ENCODE assay signal across 21 cellular contexts in the genomic region with DNA sequence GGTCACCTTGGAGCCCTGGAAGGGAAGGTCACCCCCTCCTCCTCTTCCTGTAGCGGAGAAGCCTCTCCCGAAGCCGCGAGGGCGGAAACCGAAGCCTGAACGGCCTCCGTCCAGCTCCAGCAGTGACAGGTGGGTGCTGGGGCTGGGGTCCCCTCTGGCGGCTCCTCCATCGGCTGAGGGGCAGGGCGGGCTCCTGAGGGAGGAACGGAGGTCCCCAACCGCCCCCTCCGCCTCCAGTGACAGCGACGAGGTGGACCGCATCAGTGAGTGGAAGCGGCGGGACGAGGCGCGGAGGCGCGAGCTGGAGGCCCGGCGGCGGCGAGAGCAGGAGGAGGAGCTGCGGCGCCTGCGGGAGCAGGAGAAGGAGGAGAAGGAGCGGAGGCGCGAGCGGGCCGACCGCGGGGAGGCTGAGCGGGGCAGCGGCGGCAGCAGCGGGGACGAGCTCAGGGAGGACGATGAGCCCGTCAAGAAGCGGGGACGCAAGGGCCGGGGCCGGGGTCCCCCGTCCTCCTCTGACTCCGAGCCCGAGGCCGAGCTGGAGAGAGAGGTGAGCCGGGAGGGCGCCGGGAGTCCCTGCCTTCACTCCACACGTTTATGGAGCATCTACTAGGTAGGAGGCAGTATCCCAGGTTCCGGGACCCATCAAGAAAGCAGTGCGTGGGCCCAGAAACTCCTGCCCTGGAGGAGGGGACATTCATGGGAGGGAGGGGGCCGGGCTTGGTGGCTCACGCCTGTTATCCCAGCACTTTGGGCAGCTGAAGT. TPM values are rescaled to one million over a fixed set of nuclear protein-coding genes. Genes with fewer than 3 reads are reported as not detected.
DNase-seq lines count a peak whose midpoint lies in the region; ATAC-seq, FAIRE-seq and TF ChIP-seq lines count a peak whose summit lies in the region.
"Had no signal": no experiment of that assay in that cellular context is flagged by ENCODE, and none has a peak within 500 bp of the region (broad histone marks: within the 10 kb centered on the region; RNA-seq: fewer than 3 reads in every experiment).

No MANE protein-coding gene starts in this region.

- no peaks in the 10 kb centered on the region for H3K4me1 Mint-ChIP-seq in MCF 10A (ENCODE audit: insufficient read depth, unreplicated experiment)
- no peaks in the 10 kb centered on the region for H3K4me1 Mint-ChIP-seq in osteocyte (ENCODE audit: unreplicated experiment)
- H3K4me1 Mint-ChIP-seq: CD8-positive, alpha-beta memory T cell had no signal

- no peak overlapping the region for H3K23ac ChIP-seq in mesendoderm (ENCODE audit: low read length)

- H3K9ac ChIP-seq in K562 (ENCODE audit: insufficient read depth in 1 of 2, low read depth in 2 of 2, low read length in 2 of 2): no peak overlapping the region
- H3K9ac ChIP-seq in mesendoderm (ENCODE audit: low read length): no peak overlapping the region
- H3K9ac ChIP-seq: BLaER1 treated with 17β-estradiol and CSF1 and Interleukin-3, amounts not matched to agents 10 nM and 100 nM; GM23248 had no signal

- H3K9me3 Mint-ChIP-seq in MCF 10A (ENCODE audit: unreplicated experiment): no peaks in the 10 kb centered on the region
- H3K9me3 Mint-ChIP-seq in osteocyte (ENCODE audit: unreplicated experiment): no peaks in the 10 kb centered on the region
- H3K9me3 Mint-ChIP-seq: CD8-positive, alpha-beta memory T cell had no signal

- H4K8ac ChIP-seq in mesendoderm (ENCODE audit: low read depth, low read length): no peak overlapping the region

- H3K18ac ChIP-seq in mesendoderm (ENCODE audit: low read length): no peak overlapping the region

- 95% methylated on average over 42 of the region's 61 CpGs for WGBS in K562 (ENCODE audit: insufficient coverage, low coverage, missing lambda C conversion rate)
- no CpG with 5 or more reads among the region's 61 CpGs for WGBS in mesendoderm (ENCODE audit: extremely low coverage, insufficient coverage, low lambda C conversion rate)

- H3K4me2 ChIP-seq in K562 (ENCODE audit: insufficient read depth, low read length): no peak overlapping the region
- no peak overlapping the region for H3K4me2 ChIP-seq in mesendoderm (ENCODE audit: low read length)
- H3K4me2 ChIP-seq: BLaER1 treated with 17β-estradiol and CSF1 and Interleukin-3, amounts not matched to agents 10 nM and 100 nM had no signal

- BruUV-seq in MCF 10A (replicated peaks; lab: Mats Ljungman, UMichigan): TSS peak; percentile 27
- TSS peak; percentile 71 for BruUV-seq in K562 (replicated peaks; lab: Mats Ljungman, UMichigan)

- TF ChIP-seq CTCF in MCF 10A (IDR thresholded peaks at IDR 0.05; ENCODE audit: unreplicated experiment) (no peak), breast epithelium (IDR thresholded peaks at IDR 0.05) (no peak), K562 (IDR thresholded peaks at IDR 0.05 in 2 of 3, conservative IDR thresholded peaks at IDR 0.05 in 1 of 3; ENCODE audit: insufficient read depth in 2 of 3, low read depth in 1 of 3, low read length in 3 of 3) (no peak), osteocyte (IDR thresholded peaks at IDR 0.05) (no peak)

- H3K9me3 ChIP-seq in breast epithelium (no peaks in the 10 kb centered on the region), K562 (replicated peaks; ENCODE audit: control insufficient read depth, insufficient read depth, low read depth, low read length) (peaks cover 3% of the 10 kb centered on the region; the same call in 1 of the 2 replicates)
- H3K9me3 ChIP-seq: BLaER1 treated with 17β-estradiol and CSF1 and Interleukin-3, amounts not matched to agents 10 nM and 100 nM; HAP-1 had no signal

- POLR2A ChIA-PET in MCF 10A (lab: Yijun Ruan, JAX) (interaction anchor here (0.8 kb wide), 1 partner anchor 31 kb away, joined by 3 read pairs; no protein-coding TSS in a partner anchor), K562 (lab: Yijun Ruan, JAX) (interaction anchor here (0.6 kb wide), 1 partner anchor 14 kb away, joined by 4 read pairs; no protein-coding TSS in a partner anchor)

- H3K4ac ChIP-seq in mesendoderm (ENCODE audit: low read depth, low read length): no peak overlapping the region

- H2AFZ ChIP-seq in K562 (ENCODE audit: low read depth, low read length): no peak overlapping the region
- H2AFZ ChIP-seq: GM23248 had no signal

- FAIRE-seq in K562 (lab: Jason Lieb, UNC): no peak
- FAIRE-seq: GM12892 had no signal

- no peak overlapping the region for H2BK5ac ChIP-seq in mesendoderm (ENCODE audit: low read length)

- TF ChIP-seq POLR2A in breast epithelium (IDR thresholded peaks at IDR 0.05) (no peak), K562 (conservative IDR thresholded peaks at IDR 0.05) (no peak)

- DNase-seq in MCF 10A (ENCODE audit: unreplicated experiment) (no peak), breast epithelium (ENCODE audit: low spot score in 2 of 2) (no peak), K562 (ENCODE audit: extremely low read depth in 1 of 4, low spot score in 3 of 4) (no peak), osteocyte (ENCODE audit: extremely low spot score, unreplicated experiment) (peak; percentile 84), mesendoderm (no peak)
- DNase-seq: ACHN; Calu3; CD8-positive, alpha-beta memory T cell; DMS153; GM23248; KBM-7; NCI-H1092; NCI-H1436 treated with DMSO at 0.1 percent for 48 hours; NCI-H1930 had no signal

- no peaks in the 10 kb centered on the region for H3K36me3 ChIP-seq in breast epithelium
- H3K36me3 ChIP-seq in K562 (ENCODE audit: control insufficient read depth, insufficient read depth, low read length): peaks cover 71% of the 10 kb centered on the region
- H3K36me3 ChIP-seq in mesendoderm (ENCODE audit: control insufficient read depth, insufficient read depth, low read length): peaks cover 14% of the 10 kb centered on the region

- H3K27ac ChIP-seq in breast epithelium: no peak overlapping the region
- H3K27ac ChIP-seq in K562 (ENCODE audit: extremely low read depth, low read depth, low read length): no peak overlapping the region
- H3K27ac ChIP-seq in mesendoderm (ENCODE audit: low read depth, low read length): no peak overlapping the region
- H3K27ac ChIP-seq: 22Rv1; BLaER1 treated with 17β-estradiol and CSF1 and Interleukin-3, amounts not matched to agents 10 nM and 100 nM; GM23248 had no signal

- intact Hi-C loops in MCF 10A (cut with micrococcal nuclease) (no loop called here), breast epithelium (cut with DNase I; ENCODE audit: low total_unique reads) (no loop called here), K562 (cut with micrococcal nuclease) (no loop called here)

- no peak overlapping the region for H2AK5ac ChIP-seq in mesendoderm (ENCODE audit: low read length)

- H3K36me3 Mint-ChIP-seq in MCF 10A (ENCODE audit: insufficient read depth, unreplicated experiment) (peaks cover 33% of the 10 kb centered on the region), osteocyte (ENCODE audit: unreplicated experiment) (peaks cover 12% of the 10 kb centered on the region)

- H3K27ac Mint-ChIP-seq in MCF 10A (ENCODE audit: low read depth, unreplicated experiment) (no peak overlapping the region), osteocyte (ENCODE audit: unreplicated experiment) (no peak overlapping the region)
- H3K27ac Mint-ChIP-seq: CD8-positive, alpha-beta memory T cell had no signal

- H2BK15ac ChIP-seq in mesendoderm (replicated peaks; ENCODE audit: low read depth): no peak overlapping the region

- CTCF ChIA-PET in MCF 10A (lab: Yijun Ruan, JAX): interaction anchor here (0.8 kb wide), 1 partner anchor 67 kb away, joined by 3 read pairs; no protein-coding TSS in a partner anchor
- CTCF ChIA-PET in K562 (lab: Yijun Ruan, JAX; ENCODE audit: low intra/inter-chr PET ratio): no interaction called here

- H2BK120ac ChIP-seq in mesendoderm (ENCODE audit: low read depth, low read length): no peak overlapping the region

- H3K27me3 ChIP-seq in breast epithelium (no peaks in the 10 kb centered on the region), K562 (ENCODE audit: control insufficient read depth in 2 of 2, insufficient read depth in 2 of 2, low read length in 2 of 2) (no peaks in the 10 kb centered on the region), mesendoderm (ENCODE audit: insufficient read depth, low read length, poor library complexity) (no peaks in the 10 kb centered on the region)
- H3K27me3 ChIP-seq: BLaER1 treated with 17β-estradiol and CSF1 and Interleukin-3, amounts not matched to agents 10 nM and 100 nM had no signal

- H3K9me1 ChIP-seq in K562 (ENCODE audit: control insufficient read depth, insufficient read depth, low read length): no peaks in the 10 kb centered on the region

- H3K4me3 ChIP-seq in breast epithelium: no peak overlapping the region
- no peak overlapping the region for H3K4me3 ChIP-seq in K562
- no peak overlapping the region for H3K4me3 ChIP-seq in mesendoderm (ENCODE audit: low read length)
- H3K4me3 ChIP-seq: BLaER1 treated with 17β-estradiol and CSF1 and Interleukin-3, amounts not matched to agents 10 nM and 100 nM; GM23248; HAP-1 had no signal

- H4K5ac ChIP-seq in mesendoderm (ENCODE audit: low read length): no peak overlapping the region

- H3K4me1 ChIP-seq in breast epithelium (no peaks in the 10 kb centered on the region), K562 (replicated peaks in 1 of 2; ENCODE audit: control insufficient read depth in 2 of 2, insufficient read depth in 2 of 2, low read length in 2 of 2) (peaks cover 0 to 9% of the 10 kb centered on the region in 2 experiments; a peak in 1 of 5 replicates), mesendoderm (ENCODE audit: control insufficient read depth, low read depth, low read length) (no peaks in the 10 kb centered on the region)
- H3K4me1 ChIP-seq: BLaER1 treated with 17β-estradiol and CSF1 and Interleukin-3, amounts not matched to agents 10 nM and 100 nM; HAP-1 had no signal

- no peak for TF ChIP-seq RAD21 in K562 (CRISPR knock-in tag; conservative IDR thresholded peaks at IDR 0.05 in 1 of 2, IDR thresholded peaks at IDR 0.05 in 1 of 2)

- H4K20me1 ChIP-seq in K562 (replicated peaks; ENCODE audit: control insufficient read depth, insufficient read depth, low read length): no peaks in the 10 kb centered on the region

- no peak for TF ChIP-seq EP300 in K562 (IDR thresholded peaks at IDR 0.05; ENCODE audit: low read length)

- in situ Hi-C loops in K562 (cut with MboI): no loop called here

- H3K27me3 Mint-ChIP-seq in MCF 10A (ENCODE audit: insufficient read depth, unreplicated experiment) (no peaks in the 10 kb centered on the region), osteocyte (ENCODE audit: unreplicated experiment) (no peaks in the 10 kb centered on the region)
- H3K27me3 Mint-ChIP-seq: CD8-positive, alpha-beta memory T cell had no signal

- H3K79me2 ChIP-seq in K562 (ENCODE audit: control insufficient read depth, insufficient read depth, low read length): no peaks in the 10 kb centered on the region
- no peaks in the 10 kb centered on the region for H3K79me2 ChIP-seq in mesendoderm (ENCODE audit: control insufficient read depth, insufficient read depth, low read length)

- H3K56ac ChIP-seq in mesendoderm (ENCODE audit: low read length): no peak overlapping the region

- H3K4me3 Mint-ChIP-seq in MCF 10A (ENCODE audit: unreplicated experiment) (no peak overlapping the region), osteocyte (ENCODE audit: unreplicated experiment) (no peak overlapping the region)
- H3K4me3 Mint-ChIP-seq: CD8-positive, alpha-beta memory T cell had no signal

- ATAC-seq in K562: no peak
- no peak for ATAC-seq in GM19351 (IDR thresholded peaks at IDR 0.05; ENCODE audit: unreplicated experiment)

- peaks cover 2% of the 10 kb centered on the region for H3K79me1 ChIP-seq in mesendoderm (ENCODE audit: low read length)

RNA-seq across cellular contexts. Expression of gene HDGFL2, which starts 22.0 kb away (rescaled TPM):
- total RNA-seq in MCF 10A (2022) (46.3 and 53.8 TPM in 2 replicates), breast epithelium (10 to 100 TPM; 33.0 to 34.1 (median 33.1) TPM), K562 (2014; rRNA removed) (48.7 and 61.7 TPM in 2 replicates), K562 (2014; rRNA removed; fragmentation: Illumina TruSeq; extraction: Trizol) (10.7 and 12.3 TPM in 2 replicates), K562 (2015; rRNA removed; fragmentation: Illumina TruSeq; extraction: Trizol) (27.9 and 29.4 TPM in 2 replicates), K562 (2021) (39.7 and 45.9 TPM in 2 replicates), osteocyte (59.8 and 68.8 TPM in 2 replicates)
- total RNA-seq in K562 (2011; cell fraction: chromatin; rRNA removed; ENCODE audit: low replicate concordance): 18.0 and 40.2 TPM in 2 replicates
- 25.8 and 27.2 TPM in 2 replicates for total RNA-seq in K562 (2011; cell fraction: nucleolus; rRNA removed)
- total RNA-seq in K562 (2011; cell fraction: nucleoplasm; rRNA removed): 18.5 and 20.0 TPM in 2 replicates
- polyA plus RNA-seq in K562 (2011; rRNA removed) (14.3 and 21.1 TPM in 2 replicates), K562 (2014; fragmentation: Illumina TruSeq; extraction: Trizol) (16.0 and 27.4 TPM in 2 replicates), K562 (2014; fragmentation: Nextera tagmentation; extraction: Ambion mirVana) (under 1 TPM; 0.13 to 0.21 TPM), K562 (2014; rRNA removed) (39.7 and 50.8 TPM in 2 replicates)
- polyA plus RNA-seq in K562 (2011; cell fraction: cytosol; rRNA removed): 10.7 and 15.1 TPM in 2 replicates
- 32.8 and 44.3 TPM in 2 replicates for polyA plus RNA-seq in K562 (2011; cell fraction: nucleus; rRNA removed)
- polyA plus RNA-seq in K562 (2012): 29.5 and 31.2 TPM in 2 replicates
- 9.0 and 10.3 TPM in 2 replicates for polyA minus RNA-seq in K562 (2011; rRNA and poly(A)+ RNA removed)
- polyA minus RNA-seq in K562 (2011; cell fraction: cytosol; rRNA and poly(A)+ RNA removed): 14.8 and 23.0 TPM in 2 replicates
- polyA minus RNA-seq in K562 (2011; cell fraction: nucleus; rRNA and poly(A)+ RNA removed): 6.3 and 9.2 TPM in 2 replicates
- 54.7 TPM for polyA plus RNA-seq in mesendoderm (2013, experiment 1 of 2)
- 55.7 TPM for polyA plus RNA-seq in mesendoderm (2013, experiment 2 of 2)

RNA-seq across cellular contexts. Expression of gene PLIN4, which starts 24.2 kb away (rescaled TPM):
- 1.4 and 1.8 TPM in 2 replicates for total RNA-seq in MCF 10A (2022)
- 100 to 1,000 TPM in 2 of 3 donors, 10 to 100 TPM in 1; 50.1 to 629 (median 213) TPM for total RNA-seq in breast epithelium
- 1.0 and 3.0 TPM in 2 replicates for total RNA-seq in K562 (2011; cell fraction: chromatin; rRNA removed; ENCODE audit: low replicate concordance)
- 0.92 and 1.2 TPM in 2 replicates for total RNA-seq in K562 (2011; cell fraction: nucleolus; rRNA removed)
- 0.53 and 0.81 TPM in 2 replicates for total RNA-seq in K562 (2011; cell fraction: nucleoplasm; rRNA removed)
- total RNA-seq in K562 (2014; rRNA removed): 0.08 and 0.14 TPM in 2 replicates
- total RNA-seq in K562 (2014; rRNA removed; fragmentation: Illumina TruSeq; extraction: Trizol): 0.04 TPM in 1 of 2 replicates, not detected in the other
- 0.04 TPM in 1 of 2 replicates, not detected in the other for total RNA-seq in K562 (2015; rRNA removed; fragmentation: Illumina TruSeq; extraction: Trizol)
- 0.09 TPM in 2 replicates for total RNA-seq in K562 (2021)
- 0.06 and 0.12 TPM in 2 replicates for polyA plus RNA-seq in K562 (2011; rRNA removed)
- polyA plus RNA-seq in K562 (2011; cell fraction: cytosol; rRNA removed): 0.06 and 0.15 TPM in 2 replicates
- 0.41 and 0.92 TPM in 2 replicates for polyA plus RNA-seq in K562 (2011; cell fraction: nucleus; rRNA removed)
- polyA plus RNA-seq in K562 (2012): 0.10 and 0.17 TPM in 2 replicates
- polyA plus RNA-seq in K562 (2014; fragmentation: Illumina TruSeq; extraction: Trizol): 0.04 and 0.08 TPM in 2 replicates
- polyA plus RNA-seq in K562 (2014; fragmentation: Nextera tagmentation; extraction: Ambion mirVana): not detected
- polyA plus RNA-seq in K562 (2014; rRNA removed): 0.07 and 0.16 TPM in 2 replicates
- 0.07 TPM in 1 of 2 replicates, not detected in the other for polyA minus RNA-seq in K562 (2011; rRNA and poly(A)+ RNA removed)
- polyA minus RNA-seq in K562 (2011; cell fraction: cytosol; rRNA and poly(A)+ RNA removed): not detected in 2 replicates
- 0.11 and 0.13 TPM in 2 replicates for polyA minus RNA-seq in K562 (2011; cell fraction: nucleus; rRNA and poly(A)+ RNA removed)
- not detected in 2 replicates for total RNA-seq in osteocyte
- polyA plus RNA-seq in mesendoderm (2013, experiment 1 of 2): 0.01 TPM
- 0.04 TPM for polyA plus RNA-seq in mesendoderm (2013, experiment 2 of 2)
- total RNA-seq: GM23248 had no signal

RNA-seq across cellular contexts. Expression of gene UBXN6, which starts 36.5 kb away (rescaled TPM):
- total RNA-seq in MCF 10A (2022) (94.8 and 110 TPM in 2 replicates), breast epithelium (100 to 1,000 TPM in 1 of 3 donors, 10 to 100 TPM in 2; 72.9 to 139 (median 91.1) TPM), K562 (2014; rRNA removed) (49.7 and 63.6 TPM in 2 replicates), K562 (2014; rRNA removed; fragmentation: Illumina TruSeq; extraction: Trizol) (8.6 and 11.0 TPM in 2 replicates), K562 (2015; rRNA removed; fragmentation: Illumina TruSeq; extraction: Trizol) (29.5 and 33.1 TPM in 2 replicates), K562 (2021) (80.8 and 90.2 TPM in 2 replicates), osteocyte (96.8 and 106 TPM in 2 replicates)
- total RNA-seq in K562 (2011; cell fraction: chromatin; rRNA removed; ENCODE audit: low replicate concordance): 23.2 and 58.0 TPM in 2 replicates
- total RNA-seq in K562 (2011; cell fraction: nucleolus; rRNA removed): 57.5 and 64.5 TPM in 2 replicates
- 32.2 and 37.0 TPM in 2 replicates for total RNA-seq in K562 (2011; cell fraction: nucleoplasm; rRNA removed)
- polyA plus RNA-seq in K562 (2011; rRNA removed) (38.2 and 51.7 TPM in 2 replicates), K562 (2014; fragmentation: Illumina TruSeq; extraction: Trizol) (17.5 and 45.2 TPM in 2 replicates), K562 (2014; fragmentation: Nextera tagmentation; extraction: Ambion mirVana) (1 to 10 TPM in 1 of 2 experiments, under 1 TPM in 1; 0.48 to 1.8 TPM), K562 (2014; rRNA removed) (59.4 and 59.7 TPM in 2 replicates)
- polyA plus RNA-seq in K562 (2011; cell fraction: cytosol; rRNA removed): 58.6 and 121 TPM in 2 replicates
- 54.4 and 74.2 TPM in 2 replicates for polyA plus RNA-seq in K562 (2011; cell fraction: nucleus; rRNA removed)
- polyA plus RNA-seq in K562 (2012): 56.8 and 86.6 TPM in 2 replicates
- 17.1 and 20.7 TPM in 2 replicates for polyA minus RNA-seq in K562 (2011; rRNA and poly(A)+ RNA removed)
- polyA minus RNA-seq in K562 (2011; cell fraction: cytosol; rRNA and poly(A)+ RNA removed): 32.3 and 41.4 TPM in 2 replicates
- polyA minus RNA-seq in K562 (2011; cell fraction: nucleus; rRNA and poly(A)+ RNA removed): 14.9 and 15.9 TPM in 2 replicates
- polyA plus RNA-seq in mesendoderm (2013, experiment 1 of 2): 29.1 TPM
- 28.3 TPM for polyA plus RNA-seq in mesendoderm (2013, experiment 2 of 2)

RNA-seq across cellular contexts. Expression of gene PLIN5, which starts 40.9 kb away (rescaled TPM):
- not detected in 2 replicates for total RNA-seq in MCF 10A (2022)
- 10 to 100 TPM; 10.4 to 26.2 (median 15.4) TPM for total RNA-seq in breast epithelium
- 8.0 and 24.6 TPM in 2 replicates for total RNA-seq in K562 (2011; cell fraction: chromatin; rRNA removed; ENCODE audit: low replicate concordance)
- 11.3 and 12.8 TPM in 2 replicates for total RNA-seq in K562 (2011; cell fraction: nucleolus; rRNA removed)
- total RNA-seq in K562 (2011; cell fraction: nucleoplasm; rRNA removed): 10.8 and 12.9 TPM in 2 replicates
- 0.50 and 0.86 TPM in 2 replicates for total RNA-seq in K562 (2014; rRNA removed)
- total RNA-seq in K562 (2014; rRNA removed; fragmentation: Illumina TruSeq; extraction: Trizol): 0.15 and 0.26 TPM in 2 replicates
- 0.07 TPM in 1 of 2 replicates, not detected in the other for total RNA-seq in K562 (2015; rRNA removed; fragmentation: Illumina TruSeq; extraction: Trizol)
- total RNA-seq in K562 (2021): 1.3 TPM in 2 replicates
- 1.3 and 1.6 TPM in 2 replicates for polyA plus RNA-seq in K562 (2011; rRNA removed)
- 1.0 and 1.3 TPM in 2 replicates for polyA plus RNA-seq in K562 (2011; cell fraction: cytosol; rRNA removed)
- polyA plus RNA-seq in K562 (2011; cell fraction: nucleus; rRNA removed): 3.6 and 9.2 TPM in 2 replicates
- 0.50 and 0.51 TPM in 2 replicates for polyA plus RNA-seq in K562 (2012)
- polyA plus RNA-seq in K562 (2014; fragmentation: Illumina TruSeq; extraction: Trizol): 0.54 and 0.62 TPM in 2 replicates
- under 1 TPM; 0.04 TPM for polyA plus RNA-seq in K562 (2014; fragmentation: Nextera tagmentation; extraction: Ambion mirVana)
- polyA plus RNA-seq in K562 (2014; rRNA removed): 0.85 and 0.94 TPM in 2 replicates
- polyA minus RNA-seq in K562 (2011; rRNA and poly(A)+ RNA removed): 0.81 and 1.5 TPM in 2 replicates
- 0.95 TPM in 1 of 2 replicates, not detected in the other for polyA minus RNA-seq in K562 (2011; cell fraction: cytosol; rRNA and poly(A)+ RNA removed)
- 2.0 and 2.8 TPM in 2 replicates for polyA minus RNA-seq in K562 (2011; cell fraction: nucleus; rRNA and poly(A)+ RNA removed)
- not detected in 2 replicates for total RNA-seq in osteocyte
- polyA plus RNA-seq in mesendoderm (2013, experiment 1 of 2): 0.14 TPM
- 0.24 TPM for polyA plus RNA-seq in mesendoderm (2013, experiment 2 of 2)
- total RNA-seq: CD8-positive, alpha-beta memory T cell; GM23248; NCI-H460; SK-MEL-5 had no signal
- polyA plus RNA-seq: GM23248 had no signal

RNA-seq across cellular contexts. Expression of gene LRG1, which starts 45.7 kb away (rescaled TPM):
- 0.33 and 0.56 TPM in 2 replicates for total RNA-seq in MCF 10A (2022)
- total RNA-seq in breast epithelium: 10 to 100 TPM in 1 of 3 donors, 1 to 10 TPM in 1, under 1 TPM in 1; 0.64 to 14.7 (median 5.7) TPM
- total RNA-seq in K562 (2011; cell fraction: chromatin; rRNA removed; ENCODE audit: low replicate concordance): 5.0 and 14.6 TPM in 2 replicates
- total RNA-seq in K562 (2011; cell fraction: nucleolus; rRNA removed): 18.2 and 23.3 TPM in 2 replicates
- 12.4 and 14.4 TPM in 2 replicates for total RNA-seq in K562 (2011; cell fraction: nucleoplasm; rRNA removed)
- 8.4 and 10.6 TPM in 2 replicates for total RNA-seq in K562 (2014; rRNA removed)
- 3.8 and 4.6 TPM in 2 replicates for total RNA-seq in K562 (2014; rRNA removed; fragmentation: Illumina TruSeq; extraction: Trizol)
- 9.4 and 9.5 TPM in 2 replicates for total RNA-seq in K562 (2015; rRNA removed; fragmentation: Illumina TruSeq; extraction: Trizol)
- 11.5 and 11.7 TPM in 2 replicates for total RNA-seq in K562 (2021)
- polyA plus RNA-seq in K562 (2011; rRNA removed): 10.9 and 11.9 TPM in 2 replicates
- 15.4 and 23.9 TPM in 2 replicates for polyA plus RNA-seq in K562 (2011; cell fraction: cytosol; rRNA removed)
- 2.7 and 3.4 TPM in 2 replicates for polyA plus RNA-seq in K562 (2011; cell fraction: nucleus; rRNA removed)
- 9.0 and 20.7 TPM in 2 replicates for polyA plus RNA-seq in K562 (2012)
- polyA plus RNA-seq in K562 (2014; fragmentation: Illumina TruSeq; extraction: Trizol): 8.7 and 12.6 TPM in 2 replicates
- polyA plus RNA-seq in K562 (2014; fragmentation: Nextera tagmentation; extraction: Ambion mirVana): 1 to 10 TPM; 1.5 to 5.1 TPM
- 11.9 and 12.3 TPM in 2 replicates for polyA plus RNA-seq in K562 (2014; rRNA removed)
- 3.2 and 3.6 TPM in 2 replicates for polyA minus RNA-seq in K562 (2011; rRNA and poly(A)+ RNA removed)
- polyA minus RNA-seq in K562 (2011; cell fraction: cytosol; rRNA and poly(A)+ RNA removed): 6.2 and 7.6 TPM in 2 replicates
- 1.2 and 2.6 TPM in 2 replicates for polyA minus RNA-seq in K562 (2011; cell fraction: nucleus; rRNA and poly(A)+ RNA removed)
- not detected in 2 replicates for total RNA-seq in osteocyte
- polyA plus RNA-seq in mesendoderm (2013, experiment 1 of 2): 0.59 TPM
- 0.42 TPM for polyA plus RNA-seq in mesendoderm (2013, experiment 2 of 2)
- total RNA-seq: CD8-positive, alpha-beta memory T cell; GM23248 had no signal
- polyA plus RNA-seq: GM23248 had no signal

Comparison
In these comparisons a context has a peak if more than half of its experiments do, and no peak if none do; other contexts are left out.
1. RNA of gene PLIN4, which starts 24.2 kb away (total RNA-seq): 50.1 to 629 TPM in breast epithelium; 1.4 to 1.8 TPM in MCF 10A, 0.04 to 3.0 TPM in K562 and not detected in osteocyte; every median in the first group is over 10 times any median in the second.